8 cellular contexts compared by ENCODE assay signal in the genomic region with DNA sequence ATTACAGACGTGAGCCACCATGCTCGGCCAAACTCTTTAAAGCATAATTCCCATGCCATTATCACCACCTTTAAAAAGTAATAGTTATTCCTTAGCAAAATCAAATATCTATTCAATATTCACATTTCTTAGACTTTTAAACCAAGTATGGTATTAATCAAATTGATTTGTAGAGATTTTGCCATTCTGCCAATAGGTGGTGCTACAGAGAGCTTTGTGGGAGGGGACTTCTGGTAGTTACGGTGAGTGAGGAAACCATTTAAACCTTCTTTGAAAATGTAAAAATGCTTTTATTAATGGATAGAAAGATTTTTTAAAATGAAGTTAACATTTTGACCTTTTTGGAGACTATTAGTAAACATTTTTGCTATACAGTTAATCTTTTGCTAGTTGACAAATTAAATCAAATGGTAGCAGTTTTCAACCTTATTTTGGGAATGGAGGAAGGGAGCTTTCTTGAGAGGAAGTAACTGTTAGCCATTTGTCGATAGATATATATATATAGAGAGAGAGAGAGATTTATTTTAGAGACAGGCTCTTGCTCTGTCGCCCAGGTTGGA. TPM values are rescaled to one million over a fixed set of nuclear protein-coding genes. Genes with fewer than 3 reads are reported as not detected.
DNase-seq lines count a peak whose midpoint lies in the region; ATAC-seq and TF ChIP-seq lines count a peak whose summit lies in the region.

No MANE protein-coding gene starts in this region.

- DNase-seq in activated CD4-positive, alpha-beta T cell treated with anti-CD3 and anti-CD28 coated beads for 4 hours, result peak; percentile 9 to 41
- no peak for DNase-seq in activated CD4-positive, alpha-beta T cell treated with anti-CD3 and anti-CD28 coated beads, Interleukin-2, amount 50 U/mL, for 48 hours
- DNase-seq in H7 (peak; percentile 48), Panc1 (ENCODE audit: low read depth, low spot score) (no peak), endodermal cell (no peak), progenitor cell of endocrine pancreas (ENCODE audit: low spot score, unreplicated experiment) (no peak), T1000 (lab: John Stamatoyannopoulos, UW) (no peak), putamen (ENCODE audit: low spot score) (no peak)

- H3K27me3 ChIP-seq in H7 (ENCODE audit: control insufficient read depth, insufficient read depth, low read length) (no peaks in the 10 kb centered on the region), Panc1 (ENCODE audit: control insufficient read depth, insufficient read depth, low read length) (no peaks in the 10 kb centered on the region), endodermal cell (ENCODE audit: control insufficient read depth, insufficient read depth, low read length, poor library complexity, severe bottlenecking) (no peaks in the 10 kb centered on the region)

- intact Hi-C loops in Panc1 (cut with micrococcal nuclease; ENCODE audit: unreplicated experiment), result no loop called here

- no peak overlapping the region for H3K27ac Mint-ChIP-seq in endodermal cell
- no peak overlapping the region for H3K27ac Mint-ChIP-seq in progenitor cell of endocrine pancreas

- H3K9me3 ChIP-seq in Panc1 (ENCODE audit: control insufficient read depth, insufficient read depth, low read depth, low read length), result no peaks in the 10 kb centered on the region
- no peaks in the 10 kb centered on the region for H3K9me3 ChIP-seq in endodermal cell (ENCODE audit: control insufficient read depth, low read length)

- CTCF ChIA-PET in Panc1 (lab: Charles Lee), result interaction anchor here (0.7 to 1.1 kb wide), 3 partner anchors 11 to 75 kb away, joined by 3 to 5 read pairs (median 3); no protein-coding TSS in a partner anchor

- no peaks in the 10 kb centered on the region for H3K4me1 ChIP-seq in Panc1 (ENCODE audit: control insufficient read depth, insufficient read depth, low read length)
- H3K4me1 ChIP-seq in endodermal cell (ENCODE audit: control insufficient read depth, insufficient read depth, low read length), result no peaks in the 10 kb centered on the region

- WGBS in endodermal cell (ENCODE audit: insufficient coverage in 1 of 2, insufficient read length in 1 of 2), 2 experiments, result 79 to 89% methylated on average over 5 of the region's 5 CpGs

- peaks cover 5% of the 10 kb centered on the region for H3K36me3 ChIP-seq in H7 (replicated peaks; ENCODE audit: control insufficient read depth, insufficient read depth, low read length)
- peaks cover 40% of the 10 kb centered on the region for H3K36me3 ChIP-seq in Panc1 (ENCODE audit: control insufficient read depth, insufficient read depth, low read length)
- peaks cover 66% of the 10 kb centered on the region for H3K36me3 ChIP-seq in endodermal cell (ENCODE audit: control insufficient read depth, insufficient read depth, low read length)

- TF ChIP-seq CTCF in Panc1 (IDR thresholded peaks at IDR 0.05) (peak; percentile 73), endodermal cell (conservative IDR thresholded peaks at IDR 0.05) (peak; percentile 75), progenitor cell of endocrine pancreas (IDR thresholded peaks at IDR 0.05; ENCODE audit: unreplicated experiment) (peak; percentile 55)

- BruUV-seq in Panc1 (replicated peaks; lab: Mats Ljungman, UMichigan), result no TSS peak

- peak; percentile 71; the same call in 1 of the 2 replicates for ATAC-seq in Panc1

- H3K36me3 Mint-ChIP-seq in endodermal cell (ENCODE audit: low read depth) (peaks cover 63% of the 10 kb centered on the region), progenitor cell of endocrine pancreas (ENCODE audit: insufficient read depth) (peaks cover 22% of the 10 kb centered on the region)

- POLR2A ChIA-PET in Panc1 (lab: Charles Lee), result no interaction called here

- no peak overlapping the region for H3K4me3 Mint-ChIP-seq in endodermal cell
- H3K4me3 Mint-ChIP-seq in progenitor cell of endocrine pancreas (ENCODE audit: low read depth), result no peak overlapping the region

- H3K4me1 Mint-ChIP-seq in endodermal cell (no peaks in the 10 kb centered on the region), progenitor cell of endocrine pancreas (ENCODE audit: low read depth) (no peaks in the 10 kb centered on the region)

- H3K27ac ChIP-seq in Panc1 (ENCODE audit: low read length), result no peak overlapping the region
- no peak overlapping the region for H3K27ac ChIP-seq in endodermal cell (ENCODE audit: low read depth, low read length)

- H3K27me3 Mint-ChIP-seq in endodermal cell (ENCODE audit: insufficient read depth) (no peaks in the 10 kb centered on the region), progenitor cell of endocrine pancreas (no peaks in the 10 kb centered on the region)

- H3K4me3 ChIP-seq in H7 (ENCODE audit: insufficient read depth, low read depth, low read length) (no peak overlapping the region), Panc1 (ENCODE audit: low read depth in 2 of 2, low read length in 2 of 2) (no peak overlapping the region), endodermal cell (ENCODE audit: low read length) (no peak overlapping the region)

- no peaks in the 10 kb centered on the region for H3K9me3 Mint-ChIP-seq in endodermal cell
- H3K9me3 Mint-ChIP-seq in progenitor cell of endocrine pancreas (ENCODE audit: low read depth), result no peaks in the 10 kb centered on the region

- no peak overlapping the region for H3K9ac ChIP-seq in endodermal cell (ENCODE audit: extremely low read depth, low read length, poor library complexity, severe bottlenecking)

- in situ Hi-C loops in Panc1 (cut with HindIII; ENCODE audit: low pct_unique_long_range_greater_than_20kb, low sequenced_read_pairs), result no loop called here

RNA-seq across cellular contexts. Expression of a gene that starts 19.3 kb away (rescaled TPM):
- 119 and 149 TPM in 2 replicates for total RNA-seq in H7 (2014; rRNA removed; shearing (Covaris generic))
- total RNA-seq in Panc1 (2021; ENCODE audit: unreplicated experiment) (106 TPM), endodermal cell (10 to 100 TPM; 78.2 to 89.4 TPM), progenitor cell of endocrine pancreas (60.7 and 64.7 TPM in 2 replicates)
- 68.6 TPM for polyA plus RNA-seq in Panc1 (2012; ENCODE audit: insufficient read length)
- polyA plus RNA-seq in endodermal cell (2013, experiment 1 of 2), result 65.3 TPM
- polyA plus RNA-seq in endodermal cell (2013, experiment 2 of 2), result 62.8 TPM

RNA-seq across cellular contexts. Expression of a gene that starts 23.6 kb away (rescaled TPM):
- 26.4 and 27.5 TPM in 2 replicates for total RNA-seq in H7 (2014; rRNA removed; shearing (Covaris generic))
- total RNA-seq in Panc1 (2021; ENCODE audit: unreplicated experiment) (20.8 TPM), endodermal cell (10 to 100 TPM; 13.1 to 15.6 TPM), progenitor cell of endocrine pancreas (27.1 and 27.6 TPM in 2 replicates)
- polyA plus RNA-seq in Panc1 (2012; ENCODE audit: insufficient read length), result 24.5 TPM
- 17.5 TPM for polyA plus RNA-seq in endodermal cell (2013, experiment 1 of 2)
- 17.6 TPM for polyA plus RNA-seq in endodermal cell (2013, experiment 2 of 2)

Comparison
In these comparisons a context has a peak if more than half of its experiments do, and no peak if none do; other contexts are left out.
1. DNase-seq: peak in activated CD4-positive, alpha-beta T cell treated with anti-CD3 and anti-CD28 coated beads for 4 hours (2 of 2) and H7 (single experiment); none in activated CD4-positive, alpha-beta T cell treated with anti-CD3 and anti-CD28 coated beads, Interleukin-2, amount 50 U/mL, for 48 hours (0 of 2), Panc1 (single experiment), endodermal cell (single experiment), progenitor cell of endocrine pancreas (single experiment), T1000 (single experiment) and putamen (single experiment).
2. Peak in every context shown above with its lines, with median percentiles within 50 percentile points of each other: CTCF ChIP-seq.